In the genomic region with DNA sequence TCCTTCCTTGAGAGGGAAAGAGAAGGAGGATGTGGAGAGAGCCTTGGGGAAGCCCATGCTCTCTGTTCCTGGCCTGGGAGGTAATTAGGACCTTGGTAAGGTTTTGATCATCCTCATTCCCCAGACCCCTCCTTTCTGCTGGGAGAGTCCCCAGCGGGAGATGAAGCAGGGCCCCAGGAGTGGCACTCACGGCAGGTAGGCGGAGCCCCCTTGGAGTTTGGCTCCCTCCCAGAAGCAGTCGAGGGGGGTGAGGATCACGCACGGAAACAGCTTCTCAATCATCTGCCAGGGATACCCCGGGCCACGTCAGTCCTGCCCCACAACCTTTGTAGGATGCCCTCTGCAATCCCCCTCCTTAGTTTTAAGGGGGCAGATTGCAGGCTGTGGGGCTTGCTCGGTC, we compare ENCODE assay signal across 1 cellular context.
TF ChIP-seq lines count a peak whose summit lies in the region.

No MANE protein-coding gene starts in this region.

TF ChIP-seq in H1, 55 proteins besides CTCF, POLR2A, EP300 and RAD21:
- TF ChIP-seq PHF8 (conservative IDR thresholded peaks at IDR 0.05; ENCODE audit: low read depth, low read length) (no peak), BCL11A (IDR thresholded peaks at IDR 0.05; ENCODE audit: low read depth in 2 of 2, low read length in 2 of 2) (no peak), ASH2L (IDR thresholded peaks at IDR 0.05; ENCODE audit: low read length) (no peak), CBX8 (IDR thresholded peaks at IDR 0.05; ENCODE audit: borderline replicate concordance, low read depth, low read length) (no peak), EGR1 (IDR thresholded peaks at IDR 0.05; ENCODE audit: borderline replicate concordance, low read depth, low read length) (no peak), RXRA (IDR thresholded peaks at IDR 0.05; ENCODE audit: insufficient read depth, low read depth, low read length) (no peak), RBBP5 (IDR thresholded peaks at IDR 0.05; ENCODE audit: borderline replicate concordance, low read depth, low read length) (no peak), JUND (IDR thresholded peaks at IDR 0.05; ENCODE audit: low read length) (no peak), TBP (IDR thresholded peaks at IDR 0.05; ENCODE audit: low read depth, low read length) (no peak)
